ENCODE assay signal across 16 cellular contexts in the genomic region with DNA sequence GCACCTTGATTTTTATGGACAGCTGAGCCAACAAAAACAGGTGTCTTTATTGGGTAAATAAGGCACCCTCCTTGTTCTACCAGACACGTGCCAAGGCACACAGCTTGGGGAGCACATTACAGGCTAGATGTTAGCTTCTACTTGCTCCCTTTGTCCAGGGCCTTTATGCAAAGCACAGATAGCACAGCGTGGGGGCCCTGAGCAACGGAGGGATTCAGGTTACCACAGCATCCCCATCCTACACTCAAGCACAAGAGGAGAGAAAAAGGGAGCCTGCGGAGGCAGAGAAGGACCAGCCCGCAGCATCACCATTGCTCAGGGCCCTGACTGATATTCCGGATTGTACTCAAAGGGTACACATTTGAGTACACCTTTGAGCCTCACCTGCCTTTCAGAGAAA.
"Had no signal": no experiment of that assay in that cellular context is flagged by ENCODE, and none has a peak within 500 bp of the region (broad histone marks: within the 10 kb centered on the region; RNA-seq: fewer than 3 reads in every experiment).

No MANE protein-coding gene starts in this region.

- H3K9me3 Mint-ChIP-seq: activated naive CD4-positive, alpha-beta T cell treated with anti-CD3 and anti-CD28 coated beads, Interleukin-2, amount 50 U/mL, for 24 hours; central memory CD8-positive, alpha-beta T cell; endodermal cell; nephron progenitor cell had no signal

- ATAC-seq: activated CD4-positive, alpha-beta T cell treated with anti-CD3 and anti-CD28 coated beads for 36 hours; foreskin keratinocyte; lower lobe of right lung; psoas muscle; right cardiac atrium had no signal

- H3K4me3 Mint-ChIP-seq: activated CD4-positive, alpha-beta T cell treated with anti-CD3 and anti-CD28 coated beads for 36 hours; activated naive CD4-positive, alpha-beta T cell treated with anti-CD3 and anti-CD28 coated beads, Interleukin-2, amount 50 U/mL, for 24 hours; central memory CD8-positive, alpha-beta T cell; endodermal cell; nephron progenitor cell; type B pancreatic cell had no signal

- H3K27ac Mint-ChIP-seq: activated CD4-positive, alpha-beta T cell treated with anti-CD3 and anti-CD28 coated beads for 36 hours; activated naive CD4-positive, alpha-beta T cell treated with anti-CD3 and anti-CD28 coated beads, Interleukin-2, amount 50 U/mL, for 24 hours; endodermal cell; nephron progenitor cell; type B pancreatic cell had no signal

- DNase-seq: activated CD4-positive, alpha-beta T cell treated with anti-CD3 and anti-CD28 coated beads for 36 hours; activated CD4-positive, alpha-beta T cell treated with anti-CD3 and anti-CD28 coated beads, Interleukin-2, amount 50 U/mL, for 48 hours; activated gamma-delta T cell; colonic mucosa; endodermal cell; foreskin keratinocyte; hippocampal formation; lower lobe of right lung; nephron progenitor cell; psoas muscle; right cardiac atrium; stimulated activated CD4-positive, alpha-beta T cell treated with anti-CD3 and anti-CD28 coated beads, Interleukin-2, amount 100 ng/mL, for 24 hours; stomach had no signal

- H3K4me1 Mint-ChIP-seq: activated CD4-positive, alpha-beta T cell treated with anti-CD3 and anti-CD28 coated beads for 36 hours; activated naive CD4-positive, alpha-beta T cell treated with anti-CD3 and anti-CD28 coated beads, Interleukin-2, amount 50 U/mL, for 24 hours; central memory CD8-positive, alpha-beta T cell; endodermal cell; nephron progenitor cell had no signal

- H3K36me3 Mint-ChIP-seq: activated naive CD4-positive, alpha-beta T cell treated with anti-CD3 and anti-CD28 coated beads, Interleukin-2, amount 50 U/mL, for 24 hours; type B pancreatic cell had no signal
